In genomic region chr6:135358907-135359459, GRCh38 we compare ENCODE assay signal across 20 cellular contexts.
DNase-seq lines count a peak whose midpoint lies in the region; ATAC-seq, FAIRE-seq and TF ChIP-seq lines count a peak whose summit lies in the region.
"Had no signal": no experiment of that assay in that cellular context is flagged by ENCODE, and none has a peak within 500 bp of the region (broad histone marks: within the 10 kb centered on the region; RNA-seq: fewer than 3 reads in every experiment).

No MANE protein-coding gene starts in this region.

- no peak for DNase-seq in AG04450 (ENCODE audit: low read depth, low spot score)
- peak; percentile 59 for DNase-seq in HFFc6
- peak; percentile 65 for DNase-seq in astrocyte (ENCODE audit: low read depth)
- peak; percentile 5 for DNase-seq in foreskin melanocyte
- DNase-seq in MV-4-11 (lab: John Stamatoyannopoulos, UW) = no peak
- no peak for DNase-seq in GM10266 (ENCODE audit: extremely low spot score)
- DNase-seq in neural progenitor cell (ENCODE audit: low spot score) = no peak
- DNase-seq: activated CD4-positive, alpha-beta T cell treated with anti-CD3 and anti-CD28 coated beads for 4 hours; C1 segment of cervical spinal cord; effector memory CD8-positive, alpha-beta T cell; left ventricle myocardium superior; naive B cell; NCI-H1105; NCI-H345; OCI-M1; right cardiac atrium; stimulated activated CD4-positive, alpha-beta T cell treated with anti-CD3 and anti-CD28 coated beads, Interleukin-4, amount 100 ng/mL, for 4 hours; stimulated activated naive CD4-positive, alpha-beta T cell treated with Interleukin-2 at 50 U/mL for 16 hours had no signal

- H3K4me1 ChIP-seq in astrocyte (ENCODE audit: insufficient read depth, low read length) (peaks cover 17% of the 10 kb centered on the region), neural progenitor cell (no peaks in the 10 kb centered on the region)

- no peaks in the 10 kb centered on the region for H3F3A ChIP-seq in neural progenitor cell (ENCODE audit: low read depth)

- TF ChIP-seq CTCF in AG04450 (IDR thresholded peaks at IDR 0.05; ENCODE audit: low read depth, low read length) (no peak), HFFc6 (IDR thresholded peaks at IDR 0.05) (no peak), astrocyte (IDR thresholded peaks at IDR 0.05; ENCODE audit: insufficient read depth, low read depth, low read length) (no peak), GM10266 (IDR thresholded peaks at IDR 0.05; ENCODE audit: control insufficient read depth, insufficient read depth, low read depth, missing control alignments) (no peak), neural progenitor cell (IDR thresholded peaks at IDR 0.05) (no peak)

- H3K36me3 ChIP-seq in astrocyte (ENCODE audit: insufficient read depth, low read length) = no peaks in the 10 kb centered on the region
- H3K36me3 ChIP-seq in neural progenitor cell = no peaks in the 10 kb centered on the region

- H3K79me2 ChIP-seq in astrocyte (ENCODE audit: insufficient read depth, low read length) (peaks cover 6% of the 10 kb centered on the region), neural progenitor cell (ENCODE audit: low read depth) (no peaks in the 10 kb centered on the region)

- no peak for ATAC-seq in GM21360 (IDR thresholded peaks at IDR 0.05; ENCODE audit: unreplicated experiment)
- ATAC-seq: effector memory CD8-positive, alpha-beta T cell; left ventricle myocardium superior; right cardiac atrium had no signal

- H3K27me3 Mint-ChIP-seq in HFFc6 (ENCODE audit: insufficient read depth) (no peaks in the 10 kb centered on the region), astrocyte (ENCODE audit: low read depth, unreplicated experiment) (no peaks in the 10 kb centered on the region), neural progenitor cell (ENCODE audit: insufficient read depth, low read depth) (no peaks in the 10 kb centered on the region)
- H3K27me3 Mint-ChIP-seq: effector memory CD8-positive, alpha-beta T cell; naive B cell had no signal

- H3K27ac Mint-ChIP-seq in HFFc6 (peak overlapping the region; percentile 98), astrocyte (ENCODE audit: unreplicated experiment) (peak overlapping the region; percentile 93), neural progenitor cell (no peak overlapping the region)
- H3K27ac Mint-ChIP-seq: effector memory CD8-positive, alpha-beta T cell; naive B cell; T-helper 1 cell treated with Interleukin-12 subunit alpha and Interleukin-12 subunit beta and Interleukin-4 antibody, amounts not matched to agents 30 μg/mL and 1 μg/mL, for 36 hours had no signal

- FAIRE-seq in astrocyte (lab: Jason Lieb, UNC) = peak; percentile 43

- H3K27ac ChIP-seq in AG04450 (ENCODE audit: low read depth, low read length) = peak overlapping the region; percentile 47
- peak overlapping the region; percentile 99 for H3K27ac ChIP-seq in astrocyte (ENCODE audit: low read depth, low read length)
- H3K27ac ChIP-seq in neural progenitor cell = no peak overlapping the region

- no peak overlapping the region for H2AFZ ChIP-seq in astrocyte (ENCODE audit: low read depth, low read length)
- H2AFZ ChIP-seq in neural progenitor cell (replicated peaks) = no peak overlapping the region

- H3K9me3 Mint-ChIP-seq in HFFc6 (peaks cover 6% of the 10 kb centered on the region), astrocyte (ENCODE audit: unreplicated experiment) (no peaks in the 10 kb centered on the region), neural progenitor cell (no peaks in the 10 kb centered on the region)
- H3K9me3 Mint-ChIP-seq: effector memory CD8-positive, alpha-beta T cell; T-helper 1 cell treated with Interleukin-12 subunit alpha and Interleukin-12 subunit beta and Interleukin-4 antibody, amounts not matched to agents 30 μg/mL and 1 μg/mL, for 36 hours had no signal

- CTCF ChIA-PET in AG04450 (lab: Charles Lee) = no interaction called here

- H3K36me3 Mint-ChIP-seq in HFFc6 (ENCODE audit: low read depth) = peaks cover 22% of the 10 kb centered on the region; the same call in 1 of the 2 replicates
- no peaks in the 10 kb centered on the region for H3K36me3 Mint-ChIP-seq in astrocyte (ENCODE audit: low read depth, unreplicated experiment)
- peaks cover 3% of the 10 kb centered on the region for H3K36me3 Mint-ChIP-seq in neural progenitor cell
- H3K36me3 Mint-ChIP-seq: naive B cell had no signal

- POLR2A ChIA-PET in AG04450 (lab: Yijun Ruan, JAX) = no interaction called here

- H3K9ac ChIP-seq in astrocyte (ENCODE audit: low read length) (peak overlapping the region; percentile 85), neural progenitor cell (no peak overlapping the region)

- peak overlapping the region; percentile 83 for H3K4me2 ChIP-seq in astrocyte (ENCODE audit: low read length)
- no peak overlapping the region for H3K4me2 ChIP-seq in neural progenitor cell

- peak overlapping the region; percentile 8 for H3K4me3 ChIP-seq in AG04450 (ENCODE audit: low read depth, low read length)
- H3K4me3 ChIP-seq in astrocyte (ENCODE audit: insufficient read depth, low read depth, low read length) = peak overlapping the region; percentile 34
- no peak overlapping the region for H3K4me3 ChIP-seq in neural progenitor cell

- H3K9me3 ChIP-seq in AG04450 (ENCODE audit: control insufficient read depth, insufficient read depth, low read length) (no peaks in the 10 kb centered on the region), astrocyte (ENCODE audit: insufficient read depth, low read depth, low read length) (no peaks in the 10 kb centered on the region), neural progenitor cell (ENCODE audit: low read depth) (no peaks in the 10 kb centered on the region)

- no peaks in the 10 kb centered on the region for H3K27me3 ChIP-seq in AG04450 (ENCODE audit: control insufficient read depth, insufficient read depth, low read length)
- H3K27me3 ChIP-seq in astrocyte (ENCODE audit: insufficient read depth, low read length) = no peaks in the 10 kb centered on the region
- H3K27me3 ChIP-seq in neural progenitor cell = no peaks in the 10 kb centered on the region

- peak overlapping the region; percentile 80 for H3K4me3 Mint-ChIP-seq in HFFc6
- no peak overlapping the region for H3K4me3 Mint-ChIP-seq in astrocyte (ENCODE audit: unreplicated experiment)
- no peak overlapping the region for H3K4me3 Mint-ChIP-seq in neural progenitor cell
- H3K4me3 Mint-ChIP-seq: effector memory CD8-positive, alpha-beta T cell; naive B cell; T-helper 1 cell treated with Interleukin-12 subunit alpha and Interleukin-12 subunit beta and Interleukin-4 antibody, amounts not matched to agents 30 μg/mL and 1 μg/mL, for 36 hours had no signal

- no peaks in the 10 kb centered on the region for H4K20me1 ChIP-seq in astrocyte (ENCODE audit: insufficient read depth, low read length)
- no peaks in the 10 kb centered on the region for H4K20me1 ChIP-seq in neural progenitor cell (ENCODE audit: low read depth)

- H3K4me1 Mint-ChIP-seq in HFFc6 (ENCODE audit: low read depth) (peaks cover 52% of the 10 kb centered on the region), astrocyte (ENCODE audit: low read depth, unreplicated experiment) (peaks cover 12% of the 10 kb centered on the region), neural progenitor cell (no peaks in the 10 kb centered on the region)
- H3K4me1 Mint-ChIP-seq: naive B cell had no signal

Comparison
In these comparisons a context has a peak if more than half of its experiments do, and no peak if none do; other contexts are left out.
1. DNase-seq: peak in HFFc6 (single experiment), astrocyte (single experiment) and foreskin melanocyte (single experiment); none in AG04450 (single experiment), MV-4-11 (single experiment), GM10266 (single experiment) and neural progenitor cell (single experiment).